18 cellular contexts compared by ENCODE assay signal in the genomic region with DNA sequence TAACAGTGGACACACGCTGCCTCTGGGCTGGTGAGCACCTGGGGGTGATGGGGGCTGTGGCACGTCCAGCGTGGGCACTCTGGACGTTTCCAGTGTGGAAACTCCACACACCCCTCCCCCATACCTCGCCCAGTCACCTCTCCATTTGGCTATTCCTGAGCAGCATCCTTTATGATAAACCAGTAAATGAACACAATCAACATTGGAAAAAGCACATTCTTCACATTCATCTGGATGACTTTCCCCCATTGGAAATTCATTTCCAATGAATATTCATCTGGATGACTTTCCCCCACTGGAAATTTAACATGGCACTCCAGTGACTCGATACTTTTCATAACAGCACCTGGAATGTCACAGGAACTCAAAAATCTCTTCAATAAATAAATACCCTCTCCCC.
"Had no signal": no experiment of that assay in that cellular context is flagged by ENCODE, and none has a peak within 500 bp of the region (broad histone marks: within the 10 kb centered on the region; RNA-seq: fewer than 3 reads in every experiment).

No MANE protein-coding gene starts in this region.

- DNase-seq: activated CD4-positive, alpha-beta memory T cell treated with anti-CD3 and anti-CD28 coated beads, Interleukin-2, amount 10 ng/mL, durations not matched to agents 7 days and 5 days; activated effector memory CD4-positive, alpha-beta T cell treated with Interleukin-2 at 50 U/mL for 16 hours; brain microvascular endothelial cell; dermis blood vessel endothelial cell; effector CD8-positive, alpha-beta T cell; glutamatergic neuron; left ventricle myocardium superior; naive B cell; stimulated activated naive CD8-positive, alpha-beta T cell treated with anti-CD3 and anti-CD28 coated beads, Interleukin-15, Interleukin-2, amounts not matched to agents 100 U/mL and 50 U/mL, for 24 hours; upper lobe of right lung had no signal

- H3K9me3 ChIP-seq: esophagus muscularis mucosa, prostate gland, right atrium auricular region, upper lobe of right lung had no signal

- H3K4me3 Mint-ChIP-seq: activated CD4-positive, alpha-beta memory T cell treated with anti-CD3 and anti-CD28 coated beads, Interleukin-2, amount 10 ng/mL, durations not matched to agents 7 days and 5 days; activated CD4-positive, alpha-beta T cell treated with anti-CD3 and anti-CD28 coated beads, Interleukin-2, amount 10 ng/mL, durations not matched to agents 24 days and 14 days; activated naive CD4-positive, alpha-beta T cell treated with anti-CD3 and anti-CD28 coated beads, Interleukin-2, amount 10 ng/mL, durations not matched to agents 7 days and 5 days; activated T-cell treated with anti-CD3 and anti-CD28 coated beads, Interleukin-2, amount 50 U/mL, for 72 hours; memory B cell had no signal

- H3K4me2 ChIP-seq: hepatocyte had no signal

- H3K27ac ChIP-seq: brain microvascular endothelial cell, esophagus muscularis mucosa, hepatocyte, prostate gland, right atrium auricular region, upper lobe of right lung had no signal

- H3K4me3 ChIP-seq: esophagus muscularis mucosa, hepatocyte, prostate gland, right atrium auricular region, upper lobe of right lung had no signal

- H3K79me2 ChIP-seq: hepatocyte had no signal

- H3K4me1 ChIP-seq: esophagus muscularis mucosa, prostate gland, right atrium auricular region, upper lobe of right lung had no signal

- H3K36me3 ChIP-seq: esophagus muscularis mucosa, prostate gland, right atrium auricular region, upper lobe of right lung had no signal

- H3K27me3 ChIP-seq: brain microvascular endothelial cell, esophagus muscularis mucosa, hepatocyte, right atrium auricular region, upper lobe of right lung had no signal

- H3K9me3 Mint-ChIP-seq: activated CD4-positive, alpha-beta memory T cell treated with anti-CD3 and anti-CD28 coated beads, Interleukin-2, amount 10 ng/mL, durations not matched to agents 7 days and 5 days; activated CD4-positive, alpha-beta T cell treated with anti-CD3 and anti-CD28 coated beads, Interleukin-2, amount 10 ng/mL, durations not matched to agents 24 days and 14 days; activated naive CD4-positive, alpha-beta T cell treated with anti-CD3 and anti-CD28 coated beads, Interleukin-2, amount 10 ng/mL, durations not matched to agents 7 days and 5 days; activated T-cell treated with anti-CD3 and anti-CD28 coated beads, Interleukin-2, amount 50 U/mL, for 72 hours; naive B cell had no signal

- H3K36me3 Mint-ChIP-seq: memory B cell, naive B cell had no signal

- H3K27me3 Mint-ChIP-seq: activated CD4-positive, alpha-beta memory T cell treated with anti-CD3 and anti-CD28 coated beads, Interleukin-2, amount 10 ng/mL, durations not matched to agents 7 days and 5 days; activated CD4-positive, alpha-beta T cell treated with anti-CD3 and anti-CD28 coated beads, Interleukin-2, amount 10 ng/mL, durations not matched to agents 24 days and 14 days; activated naive CD4-positive, alpha-beta T cell treated with anti-CD3 and anti-CD28 coated beads, Interleukin-2, amount 10 ng/mL, durations not matched to agents 7 days and 5 days; memory B cell; naive B cell had no signal

- H3K4me1 Mint-ChIP-seq: memory B cell, naive B cell had no signal

- H3K27ac Mint-ChIP-seq: activated CD4-positive, alpha-beta memory T cell treated with anti-CD3 and anti-CD28 coated beads, Interleukin-2, amount 10 ng/mL, durations not matched to agents 7 days and 5 days; activated CD4-positive, alpha-beta T cell treated with anti-CD3 and anti-CD28 coated beads, Interleukin-2, amount 10 ng/mL, durations not matched to agents 24 days and 14 days; activated naive CD4-positive, alpha-beta T cell treated with anti-CD3 and anti-CD28 coated beads, Interleukin-2, amount 10 ng/mL, durations not matched to agents 7 days and 5 days; activated T-cell treated with anti-CD3 and anti-CD28 coated beads, Interleukin-2, amount 50 U/mL, for 72 hours; memory B cell had no signal

- H2AFZ ChIP-seq: hepatocyte had no signal

- ATAC-seq: left ventricle myocardium superior; stimulated activated naive CD8-positive, alpha-beta T cell treated with anti-CD3 and anti-CD28 coated beads, Interleukin-15, Interleukin-2, amounts not matched to agents 100 U/mL and 50 U/mL, for 24 hours; upper lobe of right lung had no signal
